Comparison of ENCODE assay signal across 11 cellular contexts in genomic region chr14:61343991-61344405, GRCh38. TPM values are rescaled to one million over a fixed set of nuclear protein-coding genes. Genes with fewer than 3 reads are reported as not detected.
DNase-seq lines count a peak whose midpoint lies in the region; ATAC-seq and TF ChIP-seq lines count a peak whose summit lies in the region.
"Had no signal": no experiment of that assay in that cellular context is flagged by ENCODE, and none has a peak within 500 bp of the region (broad histone marks: within the 10 kb centered on the region; RNA-seq: fewer than 3 reads in every experiment).

No MANE protein-coding gene starts in this region.

- H3K4me3 Mint-ChIP-seq in activated naive CD8-positive, alpha-beta T cell treated with anti-CD3 and anti-CD28 coated beads, Interleukin-2, amount 50 U/mL, for 24 hours: peak overlapping the region; percentile 87
- H3K4me3 Mint-ChIP-seq: naive B cell had no signal

- no peaks in the 10 kb centered on the region for H3K36me3 ChIP-seq in lung (ENCODE audit: control insufficient read depth in 2 of 2, insufficient read depth in 2 of 2, low read length in 2 of 2)
- no peaks in the 10 kb centered on the region for H3K36me3 ChIP-seq in upper lobe of left lung

- H3K27me3 ChIP-seq in lung (ENCODE audit: control insufficient read depth, insufficient read depth): no peaks in the 10 kb centered on the region
- H3K27me3 ChIP-seq in upper lobe of left lung: no peaks in the 10 kb centered on the region

- H3K4me1 Mint-ChIP-seq in activated naive CD8-positive, alpha-beta T cell treated with anti-CD3 and anti-CD28 coated beads, Interleukin-2, amount 50 U/mL, for 24 hours: peaks cover 95% of the 10 kb centered on the region

- TF ChIP-seq POLR2A in upper lobe of left lung (IDR thresholded peaks at IDR 0.05): peak in 1 of 4 donors; percentile 39

- H3K4me3 ChIP-seq in lung (no peak overlapping the region), upper lobe of left lung (no peak overlapping the region)
- H3K4me3 ChIP-seq: GM23248 had no signal

- peak in 2 of 4 donors; percentile 62 to 77 for TF ChIP-seq EP300 in upper lobe of left lung (IDR thresholded peaks at IDR 0.05)

- H3K36me3 Mint-ChIP-seq in activated naive CD8-positive, alpha-beta T cell treated with anti-CD3 and anti-CD28 coated beads, Interleukin-2, amount 50 U/mL, for 24 hours (ENCODE audit: low read depth): peaks cover 62% of the 10 kb centered on the region

- no peaks in the 10 kb centered on the region for H3K27me3 Mint-ChIP-seq in activated naive CD8-positive, alpha-beta T cell treated with anti-CD3 and anti-CD28 coated beads, Interleukin-2, amount 50 U/mL, for 24 hours

- H3K9me3 ChIP-seq in lung (ENCODE audit: control insufficient read depth in 2 of 2, insufficient read depth in 1 of 2, low read length in 1 of 2) (no peaks in the 10 kb centered on the region), upper lobe of left lung (no peaks in the 10 kb centered on the region)

- peak overlapping the region; percentile 99 for H3K27ac Mint-ChIP-seq in activated naive CD8-positive, alpha-beta T cell treated with anti-CD3 and anti-CD28 coated beads, Interleukin-2, amount 50 U/mL, for 24 hours

- DNase-seq in activated naive CD4-positive, alpha-beta T cell treated with Interleukin-2 at 50 U/mL for 16 hours: peak; percentile 44
- no peak for DNase-seq in activated naive CD4-positive, alpha-beta T cell (lab: John Stamatoyannopoulos, UW)
- DNase-seq in activated naive CD8-positive, alpha-beta T cell treated with anti-CD3 and anti-CD28 coated beads, Interleukin-2, amount 50 U/mL, for 24 hours: no peak
- DNase-seq in lung (ENCODE audit: low spot score) (no peak), upper lobe of left lung (peak in 1 of 2 donors; percentile 40), NCI-H1694 treated with DMSO at 0.1 percent for 48 hours (lab: John Stamatoyannopoulos, UW) (no peak), glomerular visceral epithelial cell (ENCODE audit: extremely low spot score) (no peak)
- DNase-seq: activated gamma-delta T cell, naive B cell had no signal

- peak; percentile 31 for ATAC-seq in activated naive CD8-positive, alpha-beta T cell treated with anti-CD3 and anti-CD28 coated beads, Interleukin-2, amount 50 U/mL, for 24 hours
- ATAC-seq in lung (ENCODE audit: insufficient read depth, low FRiP score): peak; percentile 22
- peak in 1 of 2 donors; percentile 53 for ATAC-seq in upper lobe of left lung (ENCODE audit: low FRiP score in 2 of 2)
- no peak for ATAC-seq in GM18907 (IDR thresholded peaks at IDR 0.05; ENCODE audit: unreplicated experiment)

- H3K27ac ChIP-seq in lung (ENCODE audit: low read depth in 1 of 2, low read length in 1 of 2) (peak overlapping the region; percentile 75 to 90), upper lobe of left lung (peak overlapping the region; percentile 80 to 86 (median 80))
- H3K27ac ChIP-seq: GM23248 had no signal

- H3K9me3 Mint-ChIP-seq in activated naive CD8-positive, alpha-beta T cell treated with anti-CD3 and anti-CD28 coated beads, Interleukin-2, amount 50 U/mL, for 24 hours: peaks cover 6% of the 10 kb centered on the region
- H3K9me3 Mint-ChIP-seq: naive B cell had no signal

- WGBS in lung, 2 donors: 23 to 47% methylated on average over 4 of the region's 4 CpGs
- WGBS in upper lobe of left lung, 2 donors: 37 to 50% methylated on average over 4 of the region's 4 CpGs

- H3K4me1 ChIP-seq in lung (ENCODE audit: control insufficient read depth in 2 of 2, insufficient read depth in 2 of 2, low read length in 2 of 2): peaks cover 8 to 18% of the 10 kb centered on the region in 2 donors
- H3K4me1 ChIP-seq in upper lobe of left lung: peaks cover 57 to 72% (median 67%) of the 10 kb centered on the region in 4 donors

- TF ChIP-seq CTCF in lung (IDR thresholded peaks at IDR 0.05; ENCODE audit: control extremely low read depth, extremely low read depth) (no peak), upper lobe of left lung (IDR thresholded peaks at IDR 0.05) (peak in 4 of 6 experiments; percentile 6 to 28 (median 9))

RNA-seq across cellular contexts. Expression of gene PRKCH, which starts 22.6 kb away (rescaled TPM):
- total RNA-seq in lung (100 to 1,000 TPM in 1 of 2 donors, 10 to 100 TPM in 1; 67.9 to 126 TPM), upper lobe of left lung (100 to 1,000 TPM in 1 of 6 donors, 10 to 100 TPM in 5; 54.0 to 102 (median 76.6) TPM)
- 10 to 100 TPM; 12.9 to 34.9 TPM for polyA plus RNA-seq in lung
